9 cellular contexts compared by ENCODE assay signal in genomic region chr2:60796573-60797509, GRCh38. TPM values are rescaled to one million over a fixed set of nuclear protein-coding genes. Genes with fewer than 3 reads are reported as not detected.
A peak's percentile ranks its signal among the peaks of the same experiment; 100 is the strongest.
DNase-seq lines count a peak whose midpoint lies in the region; ATAC-seq and TF ChIP-seq lines count a peak whose summit lies in the region.
"Had no signal": no experiment of that assay in that cellular context is flagged by ENCODE, and none has a peak within 500 bp of the region (broad histone marks: within the 10 kb centered on the region; RNA-seq: fewer than 3 reads in every experiment).

No MANE protein-coding gene starts in this region.

- peak overlapping the region; percentile 85 for H3K27ac Mint-ChIP-seq in activated B cell treated with CpG ODN at 0.5 μM for 24 hours

- CTCF ChIA-PET in activated B cell treated with CpG ODN at 0.5 μM for 24 hours (lab: Charles Lee): interaction anchor here (0.7 to 1.5 kb wide), 5 partner anchors 21 to 202 kb away, joined by 3 to 8 read pairs (median 6); partner anchors contain the start of gene REL

- DNase-seq in GM12865 (ENCODE audit: low read depth) (peak; percentile 34), activated B cell treated with CpG ODN at 0.5 μM for 24 hours (no peak), medulla oblongata (ENCODE audit: extremely low spot score) (peak; percentile 70), dedifferentiated amniotic fluid mesenchymal stem cell (ENCODE audit: extremely low spot score) (no peak), GM03348 (ENCODE audit: low spot score) (no peak), NCI-H2029 (lab: John Stamatoyannopoulos, UW) (no peak)
- DNase-seq in central memory CD4-positive, alpha-beta T cell: no peak
- DNase-seq: NCI-H187 treated with DMSO at 0.1 percent for 48 hours had no signal

- POLR2A ChIA-PET in activated B cell treated with CpG ODN at 0.5 μM for 24 hours (lab: Charles Lee): interaction anchor here (0.7 to 2.9 kb wide), 14 partner anchors 10 to 381 kb away, joined by 3 to 65 read pairs (median 4); partner anchors contain the start of genes PEX13 and REL

- intact Hi-C loops in activated B cell treated with CpG ODN at 0.5 μM for 24 hours (cut with micrococcal nuclease): loop anchor here (1.0 kb wide), 3 partner anchors 10 to 84 kb away; partner anchors contain the start of gene REL

- peaks cover 62% of the 10 kb centered on the region for H3K36me3 Mint-ChIP-seq in activated B cell treated with CpG ODN at 0.5 μM for 24 hours (ENCODE audit: low read depth)

- no peak overlapping the region for H3K4me3 ChIP-seq in GM12865 (ENCODE audit: low read depth, low read length)

- no peaks in the 10 kb centered on the region for H3K27me3 Mint-ChIP-seq in activated B cell treated with CpG ODN at 0.5 μM for 24 hours

- TF ChIP-seq CTCF in GM12865 (IDR thresholded peaks at IDR 0.05; ENCODE audit: insufficient read depth, low read depth, low read length, missing control alignments): no peak
- TF ChIP-seq CTCF in activated B cell treated with CpG ODN at 0.5 μM for 24 hours (IDR thresholded peaks at IDR 0.05): no peak

- ATAC-seq in HG02981 (IDR thresholded peaks at IDR 0.05; ENCODE audit: unreplicated experiment): peak; percentile 59
- ATAC-seq in activated B cell treated with CpG ODN at 0.5 μM for 24 hours (ENCODE audit: low read depth): peak; percentile 88

- peaks cover 31% of the 10 kb centered on the region for H3K4me1 Mint-ChIP-seq in activated B cell treated with CpG ODN at 0.5 μM for 24 hours

- H3K4me3 Mint-ChIP-seq in activated B cell treated with CpG ODN at 0.5 μM for 24 hours: peak overlapping the region; percentile 59

- H3K9me3 Mint-ChIP-seq in activated B cell treated with CpG ODN at 0.5 μM for 24 hours: no peaks in the 10 kb centered on the region

RNA-seq across cellular contexts. Expression of gene PAPOLG, which starts 40.8 kb away (rescaled TPM):
- 20.3 and 20.5 TPM in 2 replicates for total RNA-seq in activated B cell treated with CpG ODN at 0.5 μM for 24 hours

Comparison
In these comparisons a context has a peak if more than half of its experiments do, and no peak if none do; other contexts are left out.
1. DNase-seq: peak in GM12865 (single experiment) and medulla oblongata (single experiment); none in activated B cell treated with CpG ODN at 0.5 μM for 24 hours (single experiment), dedifferentiated amniotic fluid mesenchymal stem cell (single experiment), GM03348 (single experiment), NCI-H2029 (single experiment) and central memory CD4-positive, alpha-beta T cell (single experiment).